Comparison of ENCODE assay signal across 11 cellular contexts in the genomic region with DNA sequence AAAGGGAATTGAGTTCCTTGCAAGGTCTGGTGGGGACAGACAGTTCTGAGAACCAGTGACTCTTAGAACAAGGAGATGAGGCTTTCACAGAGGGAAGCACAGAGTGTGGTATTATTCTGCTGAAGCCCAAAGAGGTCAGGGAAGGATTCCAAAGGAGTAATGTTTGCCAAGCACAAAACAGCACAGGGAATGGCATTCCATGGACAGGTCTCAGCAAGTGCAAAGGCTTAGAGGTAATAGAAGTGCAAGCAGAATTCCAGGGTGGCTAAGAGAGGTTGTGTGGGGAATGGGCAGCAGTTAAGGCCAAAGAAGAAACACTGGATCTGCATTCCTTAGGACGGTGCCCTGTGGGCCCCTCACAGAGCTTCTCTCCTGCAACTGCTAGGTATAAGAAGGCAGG. TPM values are rescaled to one million over a fixed set of nuclear protein-coding genes. Genes with fewer than 3 reads are reported as not detected.
"Had no signal": no experiment of that assay in that cellular context is flagged by ENCODE, and none has a peak within 500 bp of the region (broad histone marks: within the 10 kb centered on the region; RNA-seq: fewer than 3 reads in every experiment).

No MANE protein-coding gene starts in this region.

RNA-seq across cellular contexts. Expression of gene FOLR3, which starts 6.6 kb away (rescaled TPM):
- total RNA-seq: activated CD4-positive, alpha-beta memory T cell treated with anti-CD3 and anti-CD28 coated beads for 36 hours; activated CD4-positive, alpha-beta T cell treated with anti-CD3 and anti-CD28 coated beads for 36 hours; endothelial cell of umbilical vein; hepatocyte; natural killer cell treated with Interleukin-12 subunit alpha and Interleukin-12 subunit beta and Interleukin-15 and Interleukin-18, amount 100 ng/mL, for 72 hours had no signal

RNA-seq across cellular contexts. Expression of gene TOMT, which starts 36.4 kb away (rescaled TPM):
- total RNA-seq: activated CD4-positive, alpha-beta memory T cell treated with anti-CD3 and anti-CD28 coated beads for 36 hours; activated CD4-positive, alpha-beta T cell treated with anti-CD3 and anti-CD28 coated beads for 36 hours; adrenal gland; endothelial cell of umbilical vein; hepatocyte; kidney; left ventricle myocardium inferior; posterior vena cava; spleen; T-helper 17 cell had no signal

RNA-seq across cellular contexts. Expression of gene FOLR1, which starts 49.9 kb away (rescaled TPM):
- total RNA-seq: activated CD4-positive, alpha-beta memory T cell treated with anti-CD3 and anti-CD28 coated beads for 36 hours; activated CD4-positive, alpha-beta T cell treated with anti-CD3 and anti-CD28 coated beads for 36 hours; endothelial cell of umbilical vein; natural killer cell treated with Interleukin-12 subunit alpha and Interleukin-12 subunit beta and Interleukin-15 and Interleukin-18, amount 100 ng/mL, for 72 hours; posterior vena cava; spleen; T-helper 17 cell had no signal
